Comparison of ENCODE assay signal across 19 cellular contexts in the genomic region with DNA sequence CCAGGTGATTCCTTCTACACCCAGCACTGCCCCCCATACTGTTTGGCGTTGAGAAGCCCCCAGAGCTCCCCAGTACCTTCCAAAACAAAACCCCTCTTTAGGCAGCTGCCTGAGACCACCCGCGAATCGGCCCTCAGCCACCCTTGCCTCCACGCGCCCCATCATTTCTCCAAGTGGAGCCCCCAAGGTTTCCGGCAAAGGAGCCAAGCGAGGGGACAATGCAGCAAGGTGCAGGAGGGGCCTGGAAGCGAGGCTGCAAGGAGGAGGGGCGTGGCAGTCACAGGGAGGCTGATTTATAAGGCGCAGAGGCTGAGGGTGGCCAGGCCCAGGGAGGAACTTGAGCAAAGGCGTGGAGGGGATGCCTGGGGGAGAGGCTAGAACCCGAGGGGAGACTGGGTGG. TPM values are rescaled to one million over a fixed set of nuclear protein-coding genes. Genes with fewer than 3 reads are reported as not detected.
DNase-seq lines count a peak whose midpoint lies in the region; ATAC-seq and TF ChIP-seq lines count a peak whose summit lies in the region.
"Had no signal": no experiment of that assay in that cellular context is flagged by ENCODE, and none has a peak within 500 bp of the region (broad histone marks: within the 10 kb centered on the region; RNA-seq: fewer than 3 reads in every experiment).

No MANE protein-coding gene starts in this region.

- no peaks in the 10 kb centered on the region for H3K4me1 Mint-ChIP-seq in stimulated activated naive CD8-positive, alpha-beta T cell treated with anti-CD3 and anti-CD28 coated beads, Interleukin-15, Interleukin-2, amounts not matched to agents 100 ng/mL and 50 ng/mL, for 24 hours (ENCODE audit: low read depth)
- H3K4me1 Mint-ChIP-seq in WTC11 (peaks cover 30% of the 10 kb centered on the region), neural crest cell (peaks cover 40% of the 10 kb centered on the region), immature natural killer cell (peaks cover 0 to 3% of the 10 kb centered on the region in 2 donors)
- no peaks in the 10 kb centered on the region for H3K4me1 Mint-ChIP-seq in activated naive CD4-positive, alpha-beta T cell treated with anti-CD3 and anti-CD28 coated beads, Interleukin-2, amount 10 ng/mL, durations not matched to agents 7 days and 5 days

- DNase-seq in stimulated activated naive CD8-positive, alpha-beta T cell treated with anti-CD3 and anti-CD28 coated beads, Interleukin-15, Interleukin-2, amounts not matched to agents 100 U/mL and 50 U/mL, for 24 hours: no peak
- DNase-seq in WTC11 (ENCODE audit: low spot score) (no peak), neural crest cell (ENCODE audit: low read depth, low spot score) (no peak), NCI-H2029 treated with DMSO at 0.1 percent for 48 hours (lab: John Stamatoyannopoulos, UW) (no peak), immature natural killer cell (no peak), retina (no peak)
- no peak for DNase-seq in activated naive CD4-positive, alpha-beta T cell treated with anti-CD3 and anti-CD28 coated beads, Interleukin-2, amount 10 ng/mL, durations not matched to agents 7 days and 5 days
- DNase-seq: Calu3; CD4-positive, alpha-beta memory T cell; GM23248; HCEC 1CT; KG1; NCI-H1105; NCI-H2081; NCI-H2171; NCI-H524; NCI-H82 had no signal

- H3K4me3 Mint-ChIP-seq in stimulated activated naive CD8-positive, alpha-beta T cell treated with anti-CD3 and anti-CD28 coated beads, Interleukin-15, Interleukin-2, amounts not matched to agents 100 ng/mL and 50 ng/mL, for 24 hours: no peak overlapping the region
- H3K4me3 Mint-ChIP-seq in WTC11 (no peak overlapping the region), neural crest cell (peak overlapping the region; percentile 41), immature natural killer cell (no peak overlapping the region)
- no peak overlapping the region for H3K4me3 Mint-ChIP-seq in activated naive CD4-positive, alpha-beta T cell treated with anti-CD3 and anti-CD28 coated beads, Interleukin-2, amount 10 ng/mL, durations not matched to agents 7 days and 5 days
- H3K4me3 Mint-ChIP-seq: CD4-positive, alpha-beta memory T cell had no signal

- H3K36me3 Mint-ChIP-seq in stimulated activated naive CD8-positive, alpha-beta T cell treated with anti-CD3 and anti-CD28 coated beads, Interleukin-15, Interleukin-2, amounts not matched to agents 100 ng/mL and 50 ng/mL, for 24 hours (ENCODE audit: low read depth): peaks cover 6% of the 10 kb centered on the region
- H3K36me3 Mint-ChIP-seq in WTC11 (no peaks in the 10 kb centered on the region; the same call in 1 of the 2 replicates), neural crest cell (ENCODE audit: low read depth) (no peaks in the 10 kb centered on the region), immature natural killer cell (peaks cover 0 to 14% (median 8%) of the 10 kb centered on the region in 3 donors)
- no peaks in the 10 kb centered on the region for H3K36me3 Mint-ChIP-seq in activated naive CD4-positive, alpha-beta T cell treated with anti-CD3 and anti-CD28 coated beads, Interleukin-2, amount 10 ng/mL, durations not matched to agents 7 days and 5 days

- no peaks in the 10 kb centered on the region for H3K27me3 Mint-ChIP-seq in stimulated activated naive CD8-positive, alpha-beta T cell treated with anti-CD3 and anti-CD28 coated beads, Interleukin-15, Interleukin-2, amounts not matched to agents 100 ng/mL and 50 ng/mL, for 24 hours
- no peaks in the 10 kb centered on the region for H3K27me3 Mint-ChIP-seq in WTC11 (ENCODE audit: low read depth)
- no peaks in the 10 kb centered on the region for H3K27me3 Mint-ChIP-seq in neural crest cell (ENCODE audit: low read depth)
- no peaks in the 10 kb centered on the region for H3K27me3 Mint-ChIP-seq in activated naive CD4-positive, alpha-beta T cell treated with anti-CD3 and anti-CD28 coated beads, Interleukin-2, amount 10 ng/mL, durations not matched to agents 7 days and 5 days
- peaks cover 0 to 5% (median 2%) of the 10 kb centered on the region in 3 donors for H3K27me3 Mint-ChIP-seq in immature natural killer cell (ENCODE audit: low read depth in 3 of 3)
- H3K27me3 Mint-ChIP-seq: CD4-positive, alpha-beta memory T cell had no signal

- POLR2A ChIA-PET in WTC11 (lab: Charles Lee): interaction anchor here (0.7 to 2.2 kb wide), 2 partner anchors 9 to 123 kb away, joined by 4 to 7 read pairs; no protein-coding TSS in a partner anchor

- TF ChIP-seq CTCF in WTC11 (IDR thresholded peaks at IDR 0.05) (no peak), neural crest cell (conservative IDR thresholded peaks at IDR 0.05) (no peak)

- peak overlapping the region; percentile 16 for H3K27ac Mint-ChIP-seq in stimulated activated naive CD8-positive, alpha-beta T cell treated with anti-CD3 and anti-CD28 coated beads, Interleukin-15, Interleukin-2, amounts not matched to agents 100 ng/mL and 50 ng/mL, for 24 hours
- H3K27ac Mint-ChIP-seq in WTC11 (no peak overlapping the region), neural crest cell (ENCODE audit: unreplicated experiment) (no peak overlapping the region), immature natural killer cell (peak overlapping the region in 2 of 6 donors; percentile 17 to 64)
- H3K27ac Mint-ChIP-seq in activated naive CD4-positive, alpha-beta T cell treated with anti-CD3 and anti-CD28 coated beads, Interleukin-2, amount 10 ng/mL, durations not matched to agents 7 days and 5 days: no peak overlapping the region

- no peaks in the 10 kb centered on the region for H3K9me3 Mint-ChIP-seq in stimulated activated naive CD8-positive, alpha-beta T cell treated with anti-CD3 and anti-CD28 coated beads, Interleukin-15, Interleukin-2, amounts not matched to agents 100 ng/mL and 50 ng/mL, for 24 hours
- H3K9me3 Mint-ChIP-seq in WTC11 (no peaks in the 10 kb centered on the region), neural crest cell (no peaks in the 10 kb centered on the region), immature natural killer cell (no peaks in the 10 kb centered on the region)
- no peaks in the 10 kb centered on the region for H3K9me3 Mint-ChIP-seq in activated naive CD4-positive, alpha-beta T cell treated with anti-CD3 and anti-CD28 coated beads, Interleukin-2, amount 10 ng/mL, durations not matched to agents 7 days and 5 days
- H3K9me3 Mint-ChIP-seq: CD4-positive, alpha-beta memory T cell had no signal

- ATAC-seq in stimulated activated naive CD8-positive, alpha-beta T cell treated with anti-CD3 and anti-CD28 coated beads, Interleukin-15, Interleukin-2, amounts not matched to agents 100 U/mL and 50 U/mL, for 24 hours: no peak
- no peak for ATAC-seq in WTC11
- ATAC-seq: Panc1 had no signal

- CTCF ChIA-PET in WTC11 (lab: Charles Lee): interaction anchor here (0.7 to 2.8 kb wide), 3 partner anchors 9 to 49 kb away, joined by 3 to 10 read pairs (median 7); no protein-coding TSS in a partner anchor
- CTCF ChIA-PET in activated naive CD4-positive, alpha-beta T cell treated with anti-CD3 and anti-CD28 coated beads, Interleukin-2, amount 10 ng/mL, durations not matched to agents 7 days and 5 days (lab: Charles Lee): interaction anchor here (0.8 to 1.3 kb wide), 2 partner anchors 15 to 373 kb away, joined by 3 to 4 read pairs; no protein-coding TSS in a partner anchor

TF ChIP-seq in WTC11, 78 proteins besides CTCF, POLR2A, EP300 and RAD21:
- TF ChIP-seq ETV6 (CRISPR knock-in tag; IDR thresholded peaks at IDR 0.05) (no peak), CREB1 (CRISPR knock-in tag; IDR thresholded peaks at IDR 0.05) (no peak), KAT7 (CRISPR knock-in tag; IDR thresholded peaks at IDR 0.05; ENCODE audit: borderline replicate concordance) (no peak), TEAD1 (CRISPR knock-in tag; IDR thresholded peaks at IDR 0.05) (no peak), E2F5 (CRISPR knock-in tag; IDR thresholded peaks at IDR 0.05) (no peak), ZNF121 (CRISPR knock-in tag; IDR thresholded peaks at IDR 0.05) (0 out of 2 replicates have a peak, but pooled peaks have one; percentile 16)
- TF ChIP-seq, protein P1, sequence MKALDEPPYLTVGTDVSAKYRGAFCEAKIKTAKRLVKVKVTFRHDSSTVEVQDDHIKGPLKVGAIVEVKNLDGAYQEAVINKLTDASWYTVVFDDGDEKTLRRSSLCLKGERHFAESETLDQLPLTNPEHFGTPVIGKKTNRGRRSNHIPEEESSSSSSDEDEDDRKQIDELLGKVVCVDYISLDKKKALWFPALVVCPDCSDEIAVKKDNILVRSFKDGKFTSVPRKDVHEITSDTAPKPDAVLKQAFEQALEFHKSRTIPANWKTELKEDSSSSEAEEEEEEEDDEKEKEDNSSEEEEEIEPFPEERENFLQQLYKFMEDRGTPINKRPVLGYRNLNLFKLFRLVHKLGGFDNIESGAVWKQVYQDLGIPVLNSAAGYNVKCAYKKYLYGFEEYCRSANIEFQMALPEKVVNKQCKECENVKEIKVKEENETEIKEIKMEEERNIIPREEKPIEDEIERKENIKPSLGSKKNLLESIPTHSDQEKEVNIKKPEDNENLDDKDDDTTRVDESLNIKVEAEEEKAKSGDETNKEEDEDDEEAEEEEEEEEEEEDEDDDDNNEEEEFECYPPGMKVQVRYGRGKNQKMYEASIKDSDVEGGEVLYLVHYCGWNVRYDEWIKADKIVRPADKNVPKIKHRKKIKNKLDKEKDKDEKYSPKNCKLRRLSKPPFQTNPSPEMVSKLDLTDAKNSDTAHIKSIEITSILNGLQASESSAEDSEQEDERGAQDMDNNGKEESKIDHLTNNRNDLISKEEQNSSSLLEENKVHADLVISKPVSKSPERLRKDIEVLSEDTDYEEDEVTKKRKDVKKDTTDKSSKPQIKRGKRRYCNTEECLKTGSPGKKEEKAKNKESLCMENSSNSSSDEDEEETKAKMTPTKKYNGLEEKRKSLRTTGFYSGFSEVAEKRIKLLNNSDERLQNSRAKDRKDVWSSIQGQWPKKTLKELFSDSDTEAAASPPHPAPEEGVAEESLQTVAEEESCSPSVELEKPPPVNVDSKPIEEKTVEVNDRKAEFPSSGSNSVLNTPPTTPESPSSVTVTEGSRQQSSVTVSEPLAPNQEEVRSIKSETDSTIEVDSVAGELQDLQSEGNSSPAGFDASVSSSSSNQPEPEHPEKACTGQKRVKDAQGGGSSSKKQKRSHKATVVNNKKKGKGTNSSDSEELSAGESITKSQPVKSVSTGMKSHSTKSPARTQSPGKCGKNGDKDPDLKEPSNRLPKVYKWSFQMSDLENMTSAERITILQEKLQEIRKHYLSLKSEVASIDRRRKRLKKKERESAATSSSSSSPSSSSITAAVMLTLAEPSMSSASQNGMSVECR (CRISPR knock-in tag; IDR thresholded peaks at IDR 0.05; ENCODE audit: borderline replicate concordance): no peak
TF ChIP-seq in WTC11: peak in this region for 1.

RNA-seq across cellular contexts. Expression of gene SLC29A3, which starts 16.1 kb away (rescaled TPM):
- total RNA-seq in WTC11 (2021): 9.2 to 11.1 TPM (median 11.0 TPM) in 3 replicates
- total RNA-seq in neural crest cell: 5.3 and 6.0 TPM in 2 replicates
- 10 to 100 TPM in 2 of 3 donors, 1 to 10 TPM in 1; 7.9 to 12.8 (median 11.7) TPM for polyA plus RNA-seq in immature natural killer cell
